Comparison of ENCODE assay signal across 2 cellular contexts in the genomic region with DNA sequence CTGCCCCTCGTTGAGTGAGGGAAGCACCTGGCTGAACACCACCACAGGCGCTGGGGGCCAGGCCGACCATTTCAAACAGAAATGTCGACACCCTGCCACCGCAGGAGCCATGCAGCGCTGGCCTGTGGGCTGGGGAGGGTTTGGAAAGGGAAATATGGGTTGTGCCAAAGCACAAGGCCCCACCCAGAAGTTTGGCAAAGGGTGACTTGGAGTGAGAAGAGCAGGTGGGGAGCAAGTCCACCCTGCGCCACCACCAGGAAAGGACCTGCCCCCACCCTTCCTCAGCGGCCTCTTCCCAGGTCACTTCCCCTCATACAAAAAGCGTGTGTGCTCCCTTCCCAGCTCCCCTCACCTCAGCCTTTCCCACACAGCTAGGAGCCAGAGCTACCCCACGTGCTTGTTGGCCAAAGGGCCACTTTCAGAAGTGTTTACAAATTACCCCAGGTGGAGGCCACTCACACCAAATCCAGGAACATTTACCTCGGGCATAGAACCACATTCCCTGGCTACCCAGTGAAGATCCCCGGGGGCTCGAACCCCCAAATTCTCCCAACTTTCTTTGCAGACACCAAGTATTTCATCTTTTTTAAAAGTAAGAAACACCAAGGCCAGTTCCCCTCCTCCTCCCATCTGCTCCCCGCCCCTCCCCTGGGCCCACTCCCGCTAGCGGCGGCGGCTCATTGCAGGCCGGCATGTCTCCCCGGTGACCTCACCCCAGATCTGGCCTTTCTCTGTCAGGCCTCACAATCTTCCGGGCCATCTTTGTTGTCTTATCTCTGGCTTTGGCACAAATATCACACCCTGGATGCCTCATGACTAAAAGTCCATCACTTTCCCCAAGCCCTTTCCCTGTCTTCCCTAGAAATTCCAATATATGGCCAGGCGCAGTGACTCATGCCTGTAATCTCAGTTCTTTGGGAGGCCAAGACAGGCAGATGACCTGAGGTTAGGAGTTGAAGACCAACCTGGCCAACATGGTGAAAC.
TF ChIP-seq lines count a peak whose summit lies in the region.

No MANE protein-coding gene starts in this region.

TF ChIP-seq in K562, 482 proteins besides CTCF, POLR2A, EP300 and RAD21 (continued from another document):
- TF ChIP-seq, protein P1, sequence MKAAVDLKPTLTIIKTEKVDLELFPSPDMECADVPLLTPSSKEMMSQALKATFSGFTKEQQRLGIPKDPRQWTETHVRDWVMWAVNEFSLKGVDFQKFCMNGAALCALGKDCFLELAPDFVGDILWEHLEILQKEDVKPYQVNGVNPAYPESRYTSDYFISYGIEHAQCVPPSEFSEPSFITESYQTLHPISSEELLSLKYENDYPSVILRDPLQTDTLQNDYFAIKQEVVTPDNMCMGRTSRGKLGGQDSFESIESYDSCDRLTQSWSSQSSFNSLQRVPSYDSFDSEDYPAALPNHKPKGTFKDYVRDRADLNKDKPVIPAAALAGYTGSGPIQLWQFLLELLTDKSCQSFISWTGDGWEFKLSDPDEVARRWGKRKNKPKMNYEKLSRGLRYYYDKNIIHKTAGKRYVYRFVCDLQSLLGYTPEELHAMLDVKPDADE (conservative IDR thresholded peaks at IDR 0.05; ENCODE audit: control insufficient read depth, low read depth, low read length): 0 out of 2 replicates have a peak, but pooled peaks have one; percentile 49

TF ChIP-seq in HepG2, 621 proteins besides CTCF, POLR2A, EP300 and RAD21 (continued from another document and continues in another):
- TF ChIP-seq, protein P2, sequence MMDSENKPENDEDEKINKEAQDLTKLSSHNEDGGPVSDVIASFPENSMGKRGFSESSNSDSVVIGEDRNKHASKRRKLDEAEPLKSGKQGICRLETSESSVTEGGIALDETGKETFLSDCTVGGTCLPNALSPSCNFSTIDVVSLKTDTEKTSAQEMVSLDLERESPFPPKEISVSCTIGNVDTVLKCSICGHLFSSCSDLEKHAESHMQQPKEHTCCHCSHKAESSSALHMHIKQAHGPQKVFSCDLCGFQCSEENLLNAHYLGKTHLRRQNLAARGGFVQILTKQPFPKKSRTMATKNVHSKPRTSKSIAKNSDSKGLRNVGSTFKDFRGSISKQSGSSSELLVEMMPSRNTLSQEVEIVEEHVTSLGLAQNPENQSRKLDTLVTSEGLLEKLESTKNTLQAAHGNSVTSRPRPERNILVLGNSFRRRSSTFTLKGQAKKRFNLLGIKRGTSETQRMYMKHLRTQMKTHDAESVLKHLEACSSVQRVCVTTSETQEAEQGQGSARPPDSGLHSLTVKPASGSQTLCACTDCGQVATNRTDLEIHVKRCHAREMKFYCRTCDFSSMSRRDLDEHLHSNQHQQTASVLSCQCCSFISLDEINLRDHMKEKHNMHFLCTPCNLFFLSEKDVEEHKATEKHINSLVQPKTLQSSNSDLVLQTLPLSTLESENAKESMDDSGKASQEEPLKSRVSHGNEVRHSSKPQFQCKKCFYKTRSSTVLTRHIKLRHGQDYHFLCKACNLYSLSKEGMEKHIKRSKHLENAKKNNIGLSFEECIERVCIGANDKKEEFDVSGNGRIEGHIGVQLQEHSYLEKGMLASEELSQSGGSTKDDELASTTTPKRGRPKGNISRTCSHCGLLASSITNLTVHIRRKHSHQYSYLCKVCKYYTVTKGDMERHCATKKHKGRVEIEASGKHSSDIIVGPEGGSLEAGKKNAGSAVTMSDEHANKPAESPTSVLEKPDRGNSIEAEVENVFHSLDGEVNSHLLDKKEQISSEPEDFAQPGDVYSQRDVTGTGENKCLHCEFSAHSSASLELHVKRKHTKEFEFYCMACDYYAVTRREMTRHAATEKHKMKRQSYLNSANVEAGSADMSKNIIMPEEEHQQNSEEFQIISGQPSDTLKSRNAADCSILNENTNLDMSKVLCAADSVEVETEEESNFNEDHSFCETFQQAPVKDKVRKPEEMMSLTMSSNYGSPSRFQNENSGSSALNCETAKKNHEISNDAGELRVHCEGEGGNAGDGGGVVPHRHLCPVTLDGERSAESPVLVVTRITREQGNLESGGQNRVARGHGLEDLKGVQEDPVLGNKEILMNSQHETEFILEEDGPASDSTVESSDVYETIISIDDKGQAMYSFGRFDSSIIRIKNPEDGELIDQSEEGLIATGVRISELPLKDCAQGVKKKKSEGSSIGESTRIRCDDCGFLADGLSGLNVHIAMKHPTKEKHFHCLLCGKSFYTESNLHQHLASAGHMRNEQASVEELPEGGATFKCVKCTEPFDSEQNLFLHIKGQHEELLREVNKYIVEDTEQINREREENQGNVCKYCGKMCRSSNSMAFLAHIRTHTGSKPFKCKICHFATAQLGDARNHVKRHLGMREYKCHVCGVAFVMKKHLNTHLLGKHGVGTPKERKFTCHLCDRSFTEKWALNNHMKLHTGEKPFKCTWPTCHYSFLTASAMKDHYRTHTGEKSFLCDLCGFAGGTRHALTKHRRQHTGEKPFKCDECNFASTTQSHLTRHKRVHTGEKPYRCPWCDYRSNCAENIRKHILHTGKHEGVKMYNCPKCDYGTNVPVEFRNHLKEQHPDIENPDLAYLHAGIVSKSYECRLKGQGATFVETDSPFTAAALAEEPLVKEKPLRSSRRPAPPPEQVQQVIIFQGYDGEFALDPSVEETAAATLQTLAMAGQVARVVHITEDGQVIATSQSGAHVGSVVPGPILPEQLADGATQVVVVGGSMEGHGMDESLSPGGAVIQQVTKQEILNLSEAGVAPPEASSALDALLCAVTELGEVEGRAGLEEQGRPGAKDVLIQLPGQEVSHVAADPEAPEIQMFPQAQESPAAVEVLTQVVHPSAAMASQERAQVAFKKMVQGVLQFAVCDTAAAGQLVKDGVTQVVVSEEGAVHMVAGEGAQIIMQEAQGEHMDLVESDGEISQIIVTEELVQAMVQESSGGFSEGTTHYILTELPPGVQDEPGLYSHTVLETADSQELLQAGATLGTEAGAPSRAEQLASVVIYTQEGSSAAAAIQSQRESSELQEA (CRISPR knock-in tag; IDR thresholded peaks at IDR 0.05; ENCODE audit: not compliant biosample characterization): no peak
- 0 out of 2 replicates have a peak, but pooled peaks have one; percentile 18 for TF ChIP-seq ZNF598 (CRISPR knock-in tag; IDR thresholded peaks at IDR 0.05; ENCODE audit: borderline replicate concordance)
- no peak for TF ChIP-seq MAFG (CRISPR knock-in tag; IDR thresholded peaks at IDR 0.05)
- 0 out of 2 replicates have a peak, but pooled peaks have one; percentile 14 for TF ChIP-seq THAP11 (CRISPR knock-in tag; IDR thresholded peaks at IDR 0.05)
- TF ChIP-seq ZNF878 (CRISPR knock-in tag; IDR thresholded peaks at IDR 0.05): 0 out of 2 replicates have a peak, but pooled peaks have one; percentile 45
- TF ChIP-seq ZNF468 (CRISPR knock-in tag; IDR thresholded peaks at IDR 0.05): no peak
- no peak for TF ChIP-seq ZNF24 (IDR thresholded peaks at IDR 0.05)
- TF ChIP-seq ZNF570 (CRISPR knock-in tag; IDR thresholded peaks at IDR 0.05; ENCODE audit: borderline replicate concordance): no peak
- 0 out of 2 replicates have a peak, but pooled peaks have one; percentile 30 for TF ChIP-seq KDM2A (CRISPR knock-in tag; IDR thresholded peaks at IDR 0.05; ENCODE audit: borderline replicate concordance, low read depth)
- no peak for TF ChIP-seq CAMTA2 (CRISPR knock-in tag; IDR thresholded peaks at IDR 0.05; ENCODE audit: borderline replicate concordance)
- TF ChIP-seq ZMAT3 (CRISPR knock-in tag; conservative IDR thresholded peaks at IDR 0.05): 0 out of 2 replicates have a peak, but pooled peaks have one; percentile 51
- peak; percentile 29; the same call in 1 of the 2 replicates for TF ChIP-seq ZNF44 (CRISPR knock-in tag; IDR thresholded peaks at IDR 0.05)
- no peak for TF ChIP-seq HCFC1 (IDR thresholded peaks at IDR 0.05; ENCODE audit: low read depth, low read length)
- TF ChIP-seq, protein P3, sequence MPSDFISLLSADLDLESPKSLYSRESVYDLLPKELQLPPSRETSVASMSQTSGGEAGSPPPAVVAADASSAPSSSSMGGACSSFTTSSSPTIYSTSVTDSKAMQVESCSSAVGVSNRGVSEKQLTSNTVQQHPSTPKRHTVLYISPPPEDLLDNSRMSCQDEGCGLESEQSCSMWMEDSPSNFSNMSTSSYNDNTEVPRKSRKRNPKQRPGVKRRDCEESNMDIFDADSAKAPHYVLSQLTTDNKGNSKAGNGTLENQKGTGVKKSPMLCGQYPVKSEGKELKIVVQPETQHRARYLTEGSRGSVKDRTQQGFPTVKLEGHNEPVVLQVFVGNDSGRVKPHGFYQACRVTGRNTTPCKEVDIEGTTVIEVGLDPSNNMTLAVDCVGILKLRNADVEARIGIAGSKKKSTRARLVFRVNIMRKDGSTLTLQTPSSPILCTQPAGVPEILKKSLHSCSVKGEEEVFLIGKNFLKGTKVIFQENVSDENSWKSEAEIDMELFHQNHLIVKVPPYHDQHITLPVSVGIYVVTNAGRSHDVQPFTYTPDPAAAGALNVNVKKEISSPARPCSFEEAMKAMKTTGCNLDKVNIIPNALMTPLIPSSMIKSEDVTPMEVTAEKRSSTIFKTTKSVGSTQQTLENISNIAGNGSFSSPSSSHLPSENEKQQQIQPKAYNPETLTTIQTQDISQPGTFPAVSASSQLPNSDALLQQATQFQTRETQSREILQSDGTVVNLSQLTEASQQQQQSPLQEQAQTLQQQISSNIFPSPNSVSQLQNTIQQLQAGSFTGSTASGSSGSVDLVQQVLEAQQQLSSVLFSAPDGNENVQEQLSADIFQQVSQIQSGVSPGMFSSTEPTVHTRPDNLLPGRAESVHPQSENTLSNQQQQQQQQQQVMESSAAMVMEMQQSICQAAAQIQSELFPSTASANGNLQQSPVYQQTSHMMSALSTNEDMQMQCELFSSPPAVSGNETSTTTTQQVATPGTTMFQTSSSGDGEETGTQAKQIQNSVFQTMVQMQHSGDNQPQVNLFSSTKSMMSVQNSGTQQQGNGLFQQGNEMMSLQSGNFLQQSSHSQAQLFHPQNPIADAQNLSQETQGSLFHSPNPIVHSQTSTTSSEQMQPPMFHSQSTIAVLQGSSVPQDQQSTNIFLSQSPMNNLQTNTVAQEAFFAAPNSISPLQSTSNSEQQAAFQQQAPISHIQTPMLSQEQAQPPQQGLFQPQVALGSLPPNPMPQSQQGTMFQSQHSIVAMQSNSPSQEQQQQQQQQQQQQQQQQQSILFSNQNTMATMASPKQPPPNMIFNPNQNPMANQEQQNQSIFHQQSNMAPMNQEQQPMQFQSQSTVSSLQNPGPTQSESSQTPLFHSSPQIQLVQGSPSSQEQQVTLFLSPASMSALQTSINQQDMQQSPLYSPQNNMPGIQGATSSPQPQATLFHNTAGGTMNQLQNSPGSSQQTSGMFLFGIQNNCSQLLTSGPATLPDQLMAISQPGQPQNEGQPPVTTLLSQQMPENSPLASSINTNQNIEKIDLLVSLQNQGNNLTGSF (CRISPR knock-in tag; IDR thresholded peaks at IDR 0.05): no peak
- TF ChIP-seq ZNF337 (CRISPR knock-in tag; IDR thresholded peaks at IDR 0.05; ENCODE audit: borderline replicate concordance, low read depth): no peak
- TF ChIP-seq, protein P4, sequence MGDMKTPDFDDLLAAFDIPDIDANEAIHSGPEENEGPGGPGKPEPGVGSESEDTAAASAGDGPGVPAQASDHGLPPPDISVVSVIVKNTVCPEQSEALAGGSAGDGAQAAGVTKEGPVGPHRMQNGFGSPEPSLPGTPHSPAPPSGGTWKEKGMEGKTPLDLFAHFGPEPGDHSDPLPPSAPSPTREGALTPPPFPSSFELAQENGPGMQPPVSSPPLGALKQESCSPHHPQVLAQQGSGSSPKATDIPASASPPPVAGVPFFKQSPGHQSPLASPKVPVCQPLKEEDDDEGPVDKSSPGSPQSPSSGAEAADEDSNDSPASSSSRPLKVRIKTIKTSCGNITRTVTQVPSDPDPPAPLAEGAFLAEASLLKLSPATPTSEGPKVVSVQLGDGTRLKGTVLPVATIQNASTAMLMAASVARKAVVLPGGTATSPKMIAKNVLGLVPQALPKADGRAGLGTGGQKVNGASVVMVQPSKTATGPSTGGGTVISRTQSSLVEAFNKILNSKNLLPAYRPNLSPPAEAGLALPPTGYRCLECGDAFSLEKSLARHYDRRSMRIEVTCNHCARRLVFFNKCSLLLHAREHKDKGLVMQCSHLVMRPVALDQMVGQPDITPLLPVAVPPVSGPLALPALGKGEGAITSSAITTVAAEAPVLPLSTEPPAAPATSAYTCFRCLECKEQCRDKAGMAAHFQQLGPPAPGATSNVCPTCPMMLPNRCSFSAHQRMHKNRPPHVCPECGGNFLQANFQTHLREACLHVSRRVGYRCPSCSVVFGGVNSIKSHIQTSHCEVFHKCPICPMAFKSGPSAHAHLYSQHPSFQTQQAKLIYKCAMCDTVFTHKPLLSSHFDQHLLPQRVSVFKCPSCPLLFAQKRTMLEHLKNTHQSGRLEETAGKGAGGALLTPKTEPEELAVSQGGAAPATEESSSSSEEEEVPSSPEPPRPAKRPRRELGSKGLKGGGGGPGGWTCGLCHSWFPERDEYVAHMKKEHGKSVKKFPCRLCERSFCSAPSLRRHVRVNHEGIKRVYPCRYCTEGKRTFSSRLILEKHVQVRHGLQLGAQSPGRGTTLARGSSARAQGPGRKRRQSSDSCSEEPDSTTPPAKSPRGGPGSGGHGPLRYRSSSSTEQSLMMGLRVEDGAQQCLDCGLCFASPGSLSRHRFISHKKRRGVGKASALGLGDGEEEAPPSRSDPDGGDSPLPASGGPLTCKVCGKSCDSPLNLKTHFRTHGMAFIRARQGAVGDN (CRISPR knock-in tag; IDR thresholded peaks at IDR 0.05): peak; percentile 87
- TF ChIP-seq ZNF572 (CRISPR knock-in tag; IDR thresholded peaks at IDR 0.05): no peak
- 0 out of 2 replicates have a peak, but pooled peaks have one; percentile 71 for TF ChIP-seq KLF12 (CRISPR knock-in tag; IDR thresholded peaks at IDR 0.05; ENCODE audit: borderline replicate concordance)
- TF ChIP-seq, protein P5, sequence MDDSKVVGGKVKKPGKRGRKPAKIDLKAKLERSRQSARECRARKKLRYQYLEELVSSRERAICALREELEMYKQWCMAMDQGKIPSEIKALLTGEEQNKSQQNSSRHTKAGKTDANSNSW (CRISPR knock-in tag; IDR thresholded peaks at IDR 0.05; ENCODE audit: borderline replicate concordance): no peak
- 0 out of 2 replicates have a peak, but pooled peaks have one; percentile 33 for TF ChIP-seq ZNF749 (CRISPR knock-in tag; IDR thresholded peaks at IDR 0.05; ENCODE audit: borderline replicate concordance)
- no peak for TF ChIP-seq ZSCAN9 (CRISPR knock-in tag; IDR thresholded peaks at IDR 0.05; ENCODE audit: borderline replicate concordance)
- no peak for TF ChIP-seq ZNF605 (CRISPR knock-in tag; IDR thresholded peaks at IDR 0.05)
- TF ChIP-seq, protein P6, sequence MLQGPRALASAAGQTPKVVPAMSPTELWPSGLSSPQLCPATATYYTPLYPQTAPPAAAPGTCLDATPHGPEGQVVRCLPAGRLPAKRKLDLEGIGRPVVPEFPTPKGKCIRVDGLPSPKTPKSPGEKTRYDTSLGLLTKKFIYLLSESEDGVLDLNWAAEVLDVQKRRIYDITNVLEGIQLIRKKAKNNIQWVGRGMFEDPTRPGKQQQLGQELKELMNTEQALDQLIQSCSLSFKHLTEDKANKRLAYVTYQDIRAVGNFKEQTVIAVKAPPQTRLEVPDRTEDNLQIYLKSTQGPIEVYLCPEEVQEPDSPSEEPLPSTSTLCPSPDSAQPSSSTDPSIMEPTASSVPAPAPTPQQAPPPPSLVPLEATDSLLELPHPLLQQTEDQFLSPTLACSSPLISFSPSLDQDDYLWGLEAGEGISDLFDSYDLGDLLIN (CRISPR knock-in tag; IDR thresholded peaks at IDR 0.05; ENCODE audit: borderline replicate concordance): no peak
